Comparison of ENCODE assay signal across 28 cellular contexts in the genomic region with DNA sequence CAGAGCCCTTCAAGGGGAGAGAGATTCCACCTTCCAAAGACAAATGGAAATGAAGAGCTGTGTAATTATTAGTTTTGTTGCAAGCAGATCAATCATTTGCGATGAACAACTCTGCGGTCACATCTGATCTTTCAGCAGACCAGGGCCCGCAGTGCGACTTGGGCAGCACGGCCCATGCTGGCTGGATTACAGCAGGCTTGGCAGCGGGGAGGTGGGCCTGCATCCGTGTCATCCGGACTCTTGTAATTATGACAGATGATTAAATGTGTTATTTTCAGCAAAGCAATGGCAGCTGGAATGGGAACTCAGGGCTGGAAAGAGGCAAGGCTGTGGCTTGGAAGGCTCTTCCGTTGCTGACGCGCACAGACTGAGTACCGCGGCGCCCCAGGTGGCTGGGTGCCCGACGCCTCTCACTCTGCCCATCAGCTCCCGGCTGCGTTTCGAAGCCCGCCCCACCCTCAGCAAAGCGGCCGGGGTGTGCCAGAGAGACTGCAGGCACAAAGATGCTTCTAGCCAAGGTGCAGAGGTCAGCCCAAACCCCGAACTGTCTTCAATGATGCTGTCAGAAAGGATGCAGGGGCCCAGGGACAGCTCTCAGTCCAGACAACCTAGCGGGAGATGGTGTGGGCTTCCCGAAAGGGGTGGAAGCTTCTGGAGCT.
"Had no signal": no experiment of that assay in that cellular context is flagged by ENCODE, and none has a peak within 500 bp of the region (broad histone marks: within the 10 kb centered on the region; RNA-seq: fewer than 3 reads in every experiment).

No MANE protein-coding gene starts in this region.

- H3K4me1 ChIP-seq: breast epithelium, left ventricle myocardium inferior, pancreas, prostate gland, tibial nerve, uterus had no signal

- H3K27ac ChIP-seq: breast epithelium, epithelial cell of prostate, esophagus squamous epithelium, left ventricle myocardium inferior, pancreas, prostate gland, tibial nerve, uterus had no signal

- H3K27me3 Mint-ChIP-seq: activated CD4-positive, alpha-beta memory T cell treated with anti-CD3 and anti-CD28 coated beads for 36 hours; activated CD4-positive, alpha-beta T cell treated with anti-CD3 and anti-CD28 coated beads, Interleukin-2, amount 10 ng/mL, durations not matched to agents 24 days and 14 days; central memory CD8-positive, alpha-beta T cell; stimulated activated memory B cell treated with anti-CD40 and anti-IgM and Interleukin-4, amounts not matched to agents 10 μg/mL and 1 μg/mL and 100 μg/mL, for 72 hours had no signal

- H3K4me2 ChIP-seq: smooth muscle cell had no signal

- H3K9me3 ChIP-seq: esophagus squamous epithelium, left ventricle myocardium inferior, pancreas, prostate gland, tibial nerve, uterus had no signal

- H3K27ac Mint-ChIP-seq: activated CD4-positive, alpha-beta memory T cell treated with anti-CD3 and anti-CD28 coated beads for 36 hours; activated CD4-positive, alpha-beta T cell treated with anti-CD3 and anti-CD28 coated beads, Interleukin-2, amount 10 ng/mL, durations not matched to agents 24 days and 14 days; activated naive CD4-positive, alpha-beta T cell treated with anti-CD3 and anti-CD28 coated beads, Interleukin-2, amount 50 U/mL, for 72 hours; activated T-cell treated with anti-CD3 and anti-CD28 coated beads, Interleukin-2, amount 50 U/mL, for 72 hours; nephron; stimulated activated memory B cell treated with anti-CD40 and anti-IgM and Interleukin-4, amounts not matched to agents 10 μg/mL and 1 μg/mL and 100 μg/mL, for 72 hours had no signal

- H3K9me3 Mint-ChIP-seq: activated CD4-positive, alpha-beta memory T cell treated with anti-CD3 and anti-CD28 coated beads for 36 hours; central memory CD8-positive, alpha-beta T cell had no signal

- H3K4me3 Mint-ChIP-seq: activated CD4-positive, alpha-beta memory T cell treated with anti-CD3 and anti-CD28 coated beads for 36 hours; activated CD4-positive, alpha-beta T cell treated with anti-CD3 and anti-CD28 coated beads, Interleukin-2, amount 10 ng/mL, durations not matched to agents 24 days and 14 days; activated T-cell treated with anti-CD3 and anti-CD28 coated beads, Interleukin-2, amount 50 U/mL, for 72 hours; central memory CD8-positive, alpha-beta T cell; nephron; stimulated activated memory B cell treated with anti-CD40 and anti-IgM and Interleukin-4, amounts not matched to agents 10 μg/mL and 1 μg/mL and 100 μg/mL, for 72 hours had no signal

- H3K4me3 ChIP-seq: breast epithelium, esophagus squamous epithelium, left ventricle myocardium inferior, pancreas, prostate gland, smooth muscle cell, tibial nerve, uterus had no signal

- H3K27me3 ChIP-seq: esophagus squamous epithelium, pancreas, tibial nerve, uterus had no signal

- H3K36me3 ChIP-seq: breast epithelium, esophagus squamous epithelium, left ventricle myocardium inferior, pancreas, prostate gland, tibial nerve, uterus had no signal

- H3K4me1 Mint-ChIP-seq: activated CD4-positive, alpha-beta T cell treated with anti-CD3 and anti-CD28 coated beads, Interleukin-2, amount 10 ng/mL, durations not matched to agents 24 days and 14 days; central memory CD8-positive, alpha-beta T cell; stimulated activated memory B cell treated with anti-CD40 and anti-IgM and Interleukin-4, amounts not matched to agents 10 μg/mL and 1 μg/mL and 100 μg/mL, for 72 hours had no signal

- DNase-seq: activated CD4-positive, alpha-beta memory T cell treated with anti-CD3 and anti-CD28 coated beads for 36 hours; activated CD4-positive, alpha-beta T cell treated with anti-CD3 and anti-CD28 coated beads, Interleukin-2, amount 10 ng/mL, durations not matched to agents 24 days and 14 days; activated CD4-positive, CD25-positive, alpha-beta regulatory T cell treated with anti-CD3 and anti-CD28 coated beads, Interleukin-2, amount 50 U/mL, for 72 hours; activated naive CD4-positive, alpha-beta T cell; activated T-cell treated with anti-CD3 and anti-CD28 coated beads for 4 hours; activated T-cell treated with anti-CD3 and anti-CD28 coated beads, Interleukin-2, amount 50 U/mL, for 72 hours; dermis blood vessel endothelial cell; effector CD4-positive, alpha-beta T cell; esophagus squamous epithelium; foreskin melanocyte; glutamatergic neuron; left ventricle myocardium inferior; pancreas; retina; stimulated activated CD4-positive, alpha-beta T cell treated with anti-CD3 and anti-CD28 coated beads, Interleukin-1b, Interleukin-23, amount 100 ng/mL, for 48 hours; stimulated activated CD4-positive, alpha-beta T cell treated with anti-CD3 and anti-CD28 coated beads, Interleukin-4, amount 100 ng/mL, for 4 hours; stimulated activated CD8-positive, alpha-beta memory T cell treated with anti-CD3 and anti-CD28 coated beads, Interleukin-4, amount 100 ng/mL, for 48 hours; T-helper 9 cell; uterus had no signal

- ATAC-seq: activated T-cell treated with anti-CD3 and anti-CD28 coated beads, Interleukin-2, amount 50 U/mL, for 72 hours; pancreas; stimulated activated memory B cell treated with anti-CD40 and anti-IgM and Interleukin-4, amounts not matched to agents 10 μg/mL and 1 μg/mL and 100 μg/mL, for 72 hours had no signal

- H3K36me3 Mint-ChIP-seq: activated CD4-positive, alpha-beta memory T cell treated with anti-CD3 and anti-CD28 coated beads for 36 hours; activated naive CD4-positive, alpha-beta T cell treated with anti-CD3 and anti-CD28 coated beads, Interleukin-2, amount 50 U/mL, for 72 hours; stimulated activated memory B cell treated with anti-CD40 and anti-IgM and Interleukin-4, amounts not matched to agents 10 μg/mL and 1 μg/mL and 100 μg/mL, for 72 hours had no signal
